In the genomic region with DNA sequence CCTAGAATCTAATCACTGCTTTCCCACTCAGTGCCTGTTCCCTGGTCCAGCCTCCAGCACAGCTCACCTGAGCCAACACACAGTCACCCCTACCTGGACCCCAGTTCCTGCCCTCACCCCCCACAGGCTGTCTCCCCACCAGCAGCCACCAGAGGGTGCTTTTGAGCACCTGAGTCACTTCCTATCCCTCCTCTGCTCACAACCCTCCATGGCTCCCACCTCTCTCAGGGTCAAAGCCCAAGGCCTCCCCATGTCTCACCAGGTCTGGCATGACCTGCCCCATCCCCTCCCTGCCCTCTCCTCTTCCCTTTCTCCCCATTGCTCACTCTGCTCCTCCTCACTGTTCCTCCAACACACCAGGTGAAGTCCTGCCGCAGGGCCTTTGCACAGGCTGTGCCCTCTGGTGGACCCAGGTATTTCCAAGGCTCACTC, we compare ENCODE assay signal across 8 cellular contexts. TPM values are rescaled to one million over a fixed set of nuclear protein-coding genes. Genes with fewer than 3 reads are reported as not detected.
DNase-seq lines count a peak whose midpoint lies in the region; ATAC-seq and TF ChIP-seq lines count a peak whose summit lies in the region.

No MANE protein-coding gene starts in this region.

- POLR2A ChIA-PET in PC-9 (lab: Charles Lee; ENCODE audit: unreplicated experiment) = no interaction called here

- H2AFZ ChIP-seq in PC-9 = no peak overlapping the region

- ATAC-seq in HG02884 (IDR thresholded peaks at IDR 0.05; ENCODE audit: unreplicated experiment) (no peak), GM19035 (IDR thresholded peaks at IDR 0.05; ENCODE audit: unreplicated experiment) (no peak)

- H4K20me1 ChIP-seq in PC-9 (ENCODE audit: insufficient read depth) = no peaks in the 10 kb centered on the region

- CTCF ChIA-PET in PC-9 (lab: Charles Lee) = no interaction called here

- no peak overlapping the region for H3K4me2 ChIP-seq in PC-9

- no peak overlapping the region for H3K27ac ChIP-seq in PC-9

- TF ChIP-seq CTCF in GM12864 (IDR thresholded peaks at IDR 0.05; ENCODE audit: low read depth, low read length, missing control alignments) = peak; percentile 79
- TF ChIP-seq CTCF in PC-9 (conservative IDR thresholded peaks at IDR 0.05) = peak; percentile 49

- no peak overlapping the region for H3K4me3 ChIP-seq in GM12864 (ENCODE audit: low read depth, low read length)
- no peak overlapping the region for H3K4me3 ChIP-seq in PC-9

- H3K36me3 ChIP-seq in PC-9 (ENCODE audit: low read depth) = no peaks in the 10 kb centered on the region

- intact Hi-C loops in PC-9 (cut with micrococcal nuclease; ENCODE audit: unreplicated experiment) = no loop called here

- no peaks in the 10 kb centered on the region for H3K79me2 ChIP-seq in PC-9 (ENCODE audit: low read depth)

- 0 out of 2 replicates have a peak, but pooled peaks cover 3% of the 10 kb centered on the region for H3K27me3 ChIP-seq in PC-9 (ENCODE audit: insufficient read depth, low read depth)

- H3K4me1 ChIP-seq in PC-9 (replicated peaks; ENCODE audit: insufficient read depth) = no peaks in the 10 kb centered on the region

- no peak for DNase-seq in GM12864 (ENCODE audit: low read depth)
- DNase-seq in PC-9 = peak in 1 of 2 experiments; percentile 38
- DNase-seq in activated naive CD4-positive, alpha-beta T cell treated with Interleukin-2 at 50 U/mL for 16 hours = peak; percentile 74
- peak; percentile 51 for DNase-seq in iPS-NIHi7 (ENCODE audit: extremely low spot score)
- DNase-seq in stimulated activated CD8-positive, alpha-beta memory T cell treated with anti-CD3 and anti-CD28 coated beads, Interleukin-2, amount 100 ng/mL, for 48 hours (ENCODE audit: low read depth in 2 of 2) = peak; percentile 48 to 60
- DNase-seq in AG08396 (ENCODE audit: low spot score) = no peak

- H3K9me2 ChIP-seq in PC-9 (ENCODE audit: insufficient read depth) = no peaks in the 10 kb centered on the region

- no TSS peak for BruUV-seq in PC-9 (replicated peaks; lab: Mats Ljungman, UMichigan)

- no peaks in the 10 kb centered on the region for H3F3A ChIP-seq in PC-9 (ENCODE audit: insufficient read depth, low read depth)

- H3K9me3 ChIP-seq in PC-9 (ENCODE audit: insufficient read depth, low read depth) = no peaks in the 10 kb centered on the region

RNA-seq across cellular contexts. Expression of a gene that starts 7.1 kb away (rescaled TPM):
- total RNA-seq in PC-9 (2021) = 83.3 and 85.3 TPM in 2 replicates

Comparison
In these comparisons a context has a peak if more than half of its experiments do, and no peak if none do; other contexts are left out.
1. DNase-seq: peak in activated naive CD4-positive, alpha-beta T cell treated with Interleukin-2 at 50 U/mL for 16 hours (single experiment), iPS-NIHi7 (single experiment) and stimulated activated CD8-positive, alpha-beta memory T cell treated with anti-CD3 and anti-CD28 coated beads, Interleukin-2, amount 100 ng/mL, for 48 hours (2 of 2); none in GM12864 (single experiment) and AG08396 (single experiment).